ENCODE assay signal across 8 cellular contexts in the genomic region with DNA sequence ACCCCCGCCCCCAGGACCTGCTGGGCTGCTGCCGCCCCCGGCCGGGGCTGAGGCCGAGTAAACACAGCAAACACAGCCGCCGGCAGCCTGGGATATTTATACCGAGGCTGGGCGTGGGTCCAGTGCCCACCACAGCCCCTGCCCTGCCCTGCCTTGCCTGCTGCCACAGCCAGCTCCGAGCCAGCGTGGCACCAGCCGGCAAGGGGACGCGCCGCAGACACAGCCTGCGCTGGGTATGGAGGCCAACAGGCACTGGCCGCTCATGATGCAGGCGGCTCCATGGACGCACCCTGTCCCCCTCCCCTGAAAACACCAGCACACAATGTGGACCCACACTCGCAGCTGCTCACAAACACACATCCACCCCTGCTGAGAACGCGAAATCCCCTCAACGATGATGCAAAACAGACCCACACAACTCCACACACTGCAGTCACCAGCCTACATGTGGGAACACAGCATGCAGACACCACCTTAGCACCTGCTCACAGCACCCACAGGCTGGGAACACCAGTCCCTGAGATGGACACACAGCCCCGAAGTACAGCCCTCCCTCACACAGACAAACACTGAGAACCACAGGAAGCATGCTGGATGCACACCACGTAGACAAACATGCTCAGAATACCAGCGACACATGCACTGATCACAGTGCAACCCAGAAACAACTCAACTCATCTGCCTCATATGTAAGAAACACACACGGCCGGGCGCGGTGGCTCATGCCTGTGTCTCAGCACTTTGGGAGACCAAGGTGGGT. TPM values are rescaled to one million over a fixed set of nuclear protein-coding genes. Genes with fewer than 3 reads are reported as not detected.
DNase-seq lines count a peak whose midpoint lies in the region; ATAC-seq and TF ChIP-seq lines count a peak whose summit lies in the region.

No MANE protein-coding gene starts in this region.

- no peak for TF ChIP-seq EP300 in gastroesophageal sphincter (IDR thresholded peaks at IDR 0.05)

- H3K27ac ChIP-seq in gastroesophageal sphincter (peak overlapping the region; percentile 47 to 90 (median 85)), trophoblast cell (ENCODE audit: low read depth, low read length) (peak overlapping the region; percentile 99)

- H3K4me3 ChIP-seq in gastroesophageal sphincter (peak overlapping the region in 1 of 2 donors; percentile 41), trophoblast cell (ENCODE audit: low read depth, low read length) (peak overlapping the region; percentile 16)

- peaks cover 45% of the 10 kb centered on the region for H3K4me1 Mint-ChIP-seq in activated CD4-positive, alpha-beta memory T cell treated with anti-CD3 and anti-CD28 coated beads for 36 hours (ENCODE audit: low read depth)

- no peaks in the 10 kb centered on the region for H3K9me3 Mint-ChIP-seq in activated CD4-positive, alpha-beta memory T cell treated with anti-CD3 and anti-CD28 coated beads for 36 hours

- CTCF ChIA-PET in activated CD4-positive, alpha-beta memory T cell treated with anti-CD3 and anti-CD28 coated beads for 36 hours (lab: Charles Lee): interaction anchor here (3.6 kb wide), 1 partner anchor 26 kb away, joined by 24 read pairs; a partner anchor contains a TSS

- H3K79me1 ChIP-seq in trophoblast cell (ENCODE audit: low read length): peaks cover 54% of the 10 kb centered on the region

- H3K18ac ChIP-seq in trophoblast cell (ENCODE audit: low read length): peak overlapping the region; percentile 95

- H4K12ac ChIP-seq in trophoblast cell (ENCODE audit: low read depth, low read length): peak overlapping the region; percentile 31

- H3K9ac ChIP-seq in trophoblast cell (ENCODE audit: low read length): peak overlapping the region; percentile 1

- POLR2A ChIA-PET in activated CD4-positive, alpha-beta memory T cell treated with anti-CD3 and anti-CD28 coated beads for 36 hours (lab: Charles Lee): interaction anchor here (2.6 to 3.1 kb wide), 2 partner anchors 25 to 63 kb away, joined by 22 to 43 read pairs; a partner anchor contains a TSS

- H2AK5ac ChIP-seq in trophoblast cell (ENCODE audit: low read length): peak overlapping the region; percentile 91

- peak overlapping the region; percentile 93 for H3K27ac Mint-ChIP-seq in activated CD4-positive, alpha-beta memory T cell treated with anti-CD3 and anti-CD28 coated beads for 36 hours

- intact Hi-C loops in activated CD4-positive, alpha-beta memory T cell treated with anti-CD3 and anti-CD28 coated beads for 36 hours (cut with micrococcal nuclease): no loop called here

- WGBS in gastroesophageal sphincter (ENCODE audit: low coverage in 1 of 2), 2 donors: 58 to 66% methylated on average over 3 to 5 of the region's 30 CpGs
- no CpG with 5 or more reads among the region's 30 CpGs for WGBS in trophoblast cell (ENCODE audit: extremely low coverage, insufficient coverage, insufficient read length)

- peaks cover 2 to 85% (median 66%) of the 10 kb centered on the region in 3 donors for H3K4me1 ChIP-seq in gastroesophageal sphincter
- peaks cover 55 to 64% of the 10 kb centered on the region in 2 experiments for H3K4me1 ChIP-seq in trophoblast cell (ENCODE audit: control insufficient read depth in 1 of 2, insufficient read depth in 2 of 2, low read length in 2 of 2)

- H2BK120ac ChIP-seq in trophoblast cell (ENCODE audit: insufficient read depth, low read length, poor library complexity): peak overlapping the region; percentile 87

- peak overlapping the region; percentile 74 for H2BK12ac ChIP-seq in trophoblast cell (ENCODE audit: low read length)

- no peak for ATAC-seq in gastroesophageal sphincter
- no peak for ATAC-seq in HG03354 (IDR thresholded peaks at IDR 0.05; ENCODE audit: poor library complexity, severe bottlenecking, unreplicated experiment)

- H3K36me3 Mint-ChIP-seq in activated CD4-positive, alpha-beta memory T cell treated with anti-CD3 and anti-CD28 coated beads for 36 hours: peaks cover 31% of the 10 kb centered on the region

- H3K9me3 ChIP-seq in gastroesophageal sphincter: no peaks in the 10 kb centered on the region
- no peaks in the 10 kb centered on the region for H3K9me3 ChIP-seq in trophoblast cell (ENCODE audit: insufficient read depth, low read depth, low read length)

- H3K36me3 ChIP-seq in gastroesophageal sphincter (peaks cover 0 to 43% of the 10 kb centered on the region in 2 donors), trophoblast cell (ENCODE audit: control insufficient read depth in 1 of 2, insufficient read depth in 2 of 2, low read length in 2 of 2) (peaks cover 35 to 36% of the 10 kb centered on the region in 2 experiments)

- H3K23ac ChIP-seq in trophoblast cell (ENCODE audit: low read length): no peak overlapping the region

- H4K8ac ChIP-seq in trophoblast cell (ENCODE audit: low read depth, low read length): peak overlapping the region; percentile 86

- H3K27me3 ChIP-seq in gastroesophageal sphincter (no peaks in the 10 kb centered on the region), trophoblast cell (ENCODE audit: insufficient read depth, low read length) (no peaks in the 10 kb centered on the region)

- H2BK5ac ChIP-seq in trophoblast cell (ENCODE audit: low read depth, low read length, poor library complexity): peak overlapping the region; percentile 93

- no peak for TF ChIP-seq POLR2A in gastroesophageal sphincter (IDR thresholded peaks at IDR 0.05)

- peak overlapping the region; percentile 95 for H4K91ac ChIP-seq in trophoblast cell (ENCODE audit: low read depth, low read length)

- H3K79me2 ChIP-seq in trophoblast cell (ENCODE audit: control insufficient read depth, insufficient read depth, low read length, poor library complexity): peaks cover 17% of the 10 kb centered on the region

- H3K4me2 ChIP-seq in trophoblast cell (ENCODE audit: low read length): peak overlapping the region; percentile 64

- H2AFZ ChIP-seq in trophoblast cell (ENCODE audit: insufficient read depth, low read length, poor library complexity): peak overlapping the region; percentile 67

- peak overlapping the region; percentile 81 for H3K4ac ChIP-seq in trophoblast cell (ENCODE audit: low read depth, low read length)

- DNase-seq in stimulated activated naive CD4-positive, alpha-beta T cell (lab: John Stamatoyannopoulos, UW): peak in 4 of 6 experiments; percentile 20 to 39 (median 30)
- DNase-seq in stimulated activated naive CD4-positive, alpha-beta T cell treated with Interleukin-2 at 50 U/mL for 16 hours (lab: John Stamatoyannopoulos, UW): no peak
- peak; percentile 61 for DNase-seq in activated CD4-positive, alpha-beta memory T cell treated with anti-CD3 and anti-CD28 coated beads for 36 hours
- DNase-seq in trophoblast cell (peak in 1 of 2 donors; percentile 58), NCI-H1436 (lab: John Stamatoyannopoulos, UW) (no peak)
- DNase-seq in stimulated activated CD4-positive, alpha-beta T cell treated with anti-CD3 and anti-CD28 coated beads, Interleukin-15, amount 100 ng/mL, for 24 hours: no peak

- no peaks in the 10 kb centered on the region for H3K27me3 Mint-ChIP-seq in activated CD4-positive, alpha-beta memory T cell treated with anti-CD3 and anti-CD28 coated beads for 36 hours

- no peak for TF ChIP-seq CTCF in gastroesophageal sphincter (IDR thresholded peaks at IDR 0.05)

- peak overlapping the region; percentile 34 for H3K4me3 Mint-ChIP-seq in activated CD4-positive, alpha-beta memory T cell treated with anti-CD3 and anti-CD28 coated beads for 36 hours

- H3K14ac ChIP-seq in trophoblast cell (ENCODE audit: low read length): peak overlapping the region; percentile 89

RNA-seq across cellular contexts. Expression of a gene that starts 16.2 kb away (rescaled TPM):
- 10 to 100 TPM; 20.5 to 23.4 TPM for total RNA-seq in activated CD4-positive, alpha-beta memory T cell treated with anti-CD3 and anti-CD28 coated beads for 36 hours
- total RNA-seq in gastroesophageal sphincter: 10 to 100 TPM; 11.6 to 18.9 (median 15.9) TPM
- polyA plus RNA-seq in trophoblast cell (2013): 24.7 and 26.3 TPM in 2 replicates

RNA-seq across cellular contexts. Expression of a gene that starts 27.6 kb away (rescaled TPM):
- total RNA-seq in activated CD4-positive, alpha-beta memory T cell treated with anti-CD3 and anti-CD28 coated beads for 36 hours: 100 to 1,000 TPM; 108 to 110 TPM
- 10 to 100 TPM; 12.9 to 39.3 (median 22.1) TPM for total RNA-seq in gastroesophageal sphincter
- 140 and 142 TPM in 2 replicates for polyA plus RNA-seq in trophoblast cell (2013)

RNA-seq across cellular contexts. Expression of a gene that starts 37.8 kb away (rescaled TPM):
- total RNA-seq in activated CD4-positive, alpha-beta memory T cell treated with anti-CD3 and anti-CD28 coated beads for 36 hours: 1 to 10 TPM; 4.7 to 5.1 TPM
- 10 to 100 TPM in 1 of 4 donors, 1 to 10 TPM in 3; 5.2 to 10.1 (median 6.7) TPM for total RNA-seq in gastroesophageal sphincter
- polyA plus RNA-seq in trophoblast cell (2013): 3.2 TPM in 2 replicates

RNA-seq across cellular contexts. Expression of a gene that starts 50.2 kb away (rescaled TPM):
- total RNA-seq in activated CD4-positive, alpha-beta memory T cell treated with anti-CD3 and anti-CD28 coated beads for 36 hours: 1 to 10 TPM; 4.5 to 4.6 TPM
- 10 to 100 TPM in 2 of 4 donors, 1 to 10 TPM in 2; 7.9 to 17.5 (median 13.3) TPM for total RNA-seq in gastroesophageal sphincter
- 2.8 and 3.3 TPM in 2 replicates for polyA plus RNA-seq in trophoblast cell (2013)

Comparison
In these comparisons a context has a peak if more than half of its experiments do, and no peak if none do; other contexts are left out.
1. DNase-seq: peak in stimulated activated naive CD4-positive, alpha-beta T cell (4 of 6) and activated CD4-positive, alpha-beta memory T cell treated with anti-CD3 and anti-CD28 coated beads for 36 hours (single experiment); none in stimulated activated naive CD4-positive, alpha-beta T cell treated with Interleukin-2 at 50 U/mL for 16 hours (single experiment), NCI-H1436 (single experiment) and stimulated activated CD4-positive, alpha-beta T cell treated with anti-CD3 and anti-CD28 coated beads, Interleukin-15, amount 100 ng/mL, for 24 hours (single experiment).